16 cellular contexts compared by ENCODE assay signal in the genomic region with DNA sequence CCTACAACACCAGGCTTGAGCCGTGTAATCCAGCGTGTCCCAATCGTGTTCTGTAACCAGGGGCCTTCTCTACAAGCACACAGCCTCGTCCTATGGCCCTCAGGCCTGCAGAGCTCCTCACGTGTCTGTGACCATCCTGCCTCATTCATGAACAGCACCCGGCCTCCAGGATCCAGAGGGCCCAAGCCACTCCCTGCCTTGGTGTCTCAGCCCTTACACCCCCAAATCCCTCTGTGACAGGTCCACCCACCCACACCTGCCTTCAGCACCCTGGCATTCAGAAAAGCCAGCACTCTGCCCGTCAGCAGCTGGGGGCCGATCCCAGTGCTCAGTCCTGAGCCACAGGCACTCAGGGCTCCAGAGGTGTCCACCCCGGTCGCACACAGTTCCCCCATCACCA. TPM values are rescaled to one million over a fixed set of nuclear protein-coding genes. Genes with fewer than 3 reads are reported as not detected.
DNase-seq lines count a peak whose midpoint lies in the region; ATAC-seq and TF ChIP-seq lines count a peak whose summit lies in the region.
"Had no signal": no experiment of that assay in that cellular context is flagged by ENCODE, and none has a peak within 500 bp of the region (broad histone marks: within the 10 kb centered on the region; RNA-seq: fewer than 3 reads in every experiment).

No MANE protein-coding gene starts in this region.

- H3K4me1 ChIP-seq in spleen = no peaks in the 10 kb centered on the region
- no peaks in the 10 kb centered on the region for H3K4me1 ChIP-seq in sigmoid colon
- H3K4me1 ChIP-seq: BE2C had no signal

- H3K4me3 ChIP-seq in spleen (no peak overlapping the region), sigmoid colon (no peak overlapping the region)
- H3K4me3 ChIP-seq: GM23338 had no signal

- no peaks in the 10 kb centered on the region for H3K9me3 Mint-ChIP-seq in activated naive CD4-positive, alpha-beta T cell treated with anti-CD3 and anti-CD28 coated beads, Interleukin-2, amount 10 ng/mL, durations not matched to agents 7 days and 5 days
- H3K9me3 Mint-ChIP-seq: CD4-positive, CD25-positive, alpha-beta regulatory T cell; GM23338 had no signal

- H3K27ac ChIP-seq in spleen (no peak overlapping the region), sigmoid colon (no peak overlapping the region)
- H3K27ac ChIP-seq: HL-60 had no signal

- H3K27ac Mint-ChIP-seq in activated naive CD4-positive, alpha-beta T cell treated with anti-CD3 and anti-CD28 coated beads, Interleukin-2, amount 10 ng/mL, durations not matched to agents 7 days and 5 days = peak overlapping the region; percentile 58
- H3K27ac Mint-ChIP-seq in T-helper 17 cell = peak overlapping the region; percentile 53
- H3K27ac Mint-ChIP-seq: CD4-positive, CD25-positive, alpha-beta regulatory T cell; GM23338 had no signal

- H3K4me1 Mint-ChIP-seq in activated naive CD4-positive, alpha-beta T cell treated with anti-CD3 and anti-CD28 coated beads, Interleukin-2, amount 10 ng/mL, durations not matched to agents 7 days and 5 days = peaks cover 5% of the 10 kb centered on the region
- peaks cover 5% of the 10 kb centered on the region for H3K4me1 Mint-ChIP-seq in T-helper 17 cell
- H3K4me1 Mint-ChIP-seq: GM23338 had no signal

- TF ChIP-seq CTCF in spleen (IDR thresholded peaks at IDR 0.05 in 8 of 11, conservative IDR thresholded peaks at IDR 0.05 in 3 of 11) (no peak), sigmoid colon (IDR thresholded peaks at IDR 0.05) (no peak)

- peaks cover 33% of the 10 kb centered on the region for H3K36me3 Mint-ChIP-seq in activated naive CD4-positive, alpha-beta T cell treated with anti-CD3 and anti-CD28 coated beads, Interleukin-2, amount 10 ng/mL, durations not matched to agents 7 days and 5 days
- H3K36me3 Mint-ChIP-seq in T-helper 17 cell (ENCODE audit: low read depth) = peaks cover 6% of the 10 kb centered on the region

- no peaks in the 10 kb centered on the region for H3K27me3 Mint-ChIP-seq in activated naive CD4-positive, alpha-beta T cell treated with anti-CD3 and anti-CD28 coated beads, Interleukin-2, amount 10 ng/mL, durations not matched to agents 7 days and 5 days
- no peaks in the 10 kb centered on the region for H3K27me3 Mint-ChIP-seq in T-helper 17 cell
- H3K27me3 Mint-ChIP-seq: CD4-positive, CD25-positive, alpha-beta regulatory T cell had no signal

- DNase-seq in activated naive CD4-positive, alpha-beta T cell treated with anti-CD3 and anti-CD28 coated beads, Interleukin-2, amount 10 ng/mL, durations not matched to agents 7 days and 5 days = no peak
- DNase-seq in activated naive CD4-positive, alpha-beta T cell (lab: John Stamatoyannopoulos, UW) = no peak
- DNase-seq in T-helper 17 cell (no peak), spleen (peak; percentile 56), sigmoid colon (no peak)
- DNase-seq: ACHN; BE2C; C1 segment of cervical spinal cord; CD4-positive, CD25-positive, alpha-beta regulatory T cell; DMS79 treated with DMSO at 0.1 percent for 48 hours; GF-D8; HCEC 1CT had no signal

- CTCF ChIA-PET in activated naive CD4-positive, alpha-beta T cell treated with anti-CD3 and anti-CD28 coated beads, Interleukin-2, amount 10 ng/mL, durations not matched to agents 7 days and 5 days (lab: Charles Lee) = no interaction called here

- no peak for TF ChIP-seq EP300 in sigmoid colon (IDR thresholded peaks at IDR 0.05)

- peaks cover 0 to 100% (median 95%) of the 10 kb centered on the region in 6 donors for H3K36me3 ChIP-seq in spleen
- peaks cover 46 to 97% (median 70%) of the 10 kb centered on the region in 4 donors for H3K36me3 ChIP-seq in sigmoid colon

- H3K9me3 ChIP-seq in T-helper 17 cell (ENCODE audit: control insufficient read depth, low read length, poor library complexity, severe bottlenecking) (no peaks in the 10 kb centered on the region), spleen (no peaks in the 10 kb centered on the region), sigmoid colon (no peaks in the 10 kb centered on the region)
- H3K9me3 ChIP-seq: BE2C had no signal

- intact Hi-C loops in spleen (cut with DNase I; ENCODE audit: low total_unique reads) = no loop called here
- intact Hi-C loops in sigmoid colon (cut with DNase I) = no loop called here

- H3K4me3 Mint-ChIP-seq in activated naive CD4-positive, alpha-beta T cell treated with anti-CD3 and anti-CD28 coated beads, Interleukin-2, amount 10 ng/mL, durations not matched to agents 7 days and 5 days = no peak overlapping the region
- no peak overlapping the region for H3K4me3 Mint-ChIP-seq in T-helper 17 cell
- H3K4me3 Mint-ChIP-seq: GM23338 had no signal

- TF ChIP-seq POLR2A in spleen (IDR thresholded peaks at IDR 0.05) = no peak
- no peak for TF ChIP-seq POLR2A in sigmoid colon (IDR thresholded peaks at IDR 0.05)

- ATAC-seq in T-helper 17 cell (no peak), HG03108 (IDR thresholded peaks at IDR 0.05; ENCODE audit: unreplicated experiment) (no peak)
- ATAC-seq: GM23338 had no signal

- 91 to 97% (median 93%) methylated on average over 6 to 10 of the region's 10 CpGs for WGBS in spleen, 5 donors
- WGBS in sigmoid colon, 2 donors = 95 to 98% methylated on average over 10 of the region's 10 CpGs

- H3K27me3 ChIP-seq in spleen (replicated peaks in 1 of 7) (no peaks in the 10 kb centered on the region), sigmoid colon (no peaks in the 10 kb centered on the region)
- H3K27me3 ChIP-seq: BE2C had no signal

RNA-seq across cellular contexts. Expression of a gene that starts 5.8 kb away (rescaled TPM):
- total RNA-seq in T-helper 17 cell (under 1 TPM; 0.20 to 0.29 TPM), spleen (not detected), sigmoid colon (not detected)
- polyA plus RNA-seq in spleen (under 1 TPM in 2 of 3 donors, not detected in 1; 0.03 to 0.06 TPM), sigmoid colon (under 1 TPM in 1 of 3 donors, not detected in 2; 0.12 TPM)
- total RNA-seq: CD4-positive, CD25-positive, alpha-beta regulatory T cell; GM23338; HT1080 had no signal
- polyA plus RNA-seq: CD4-positive, CD25-positive, alpha-beta regulatory T cell; GM23338 had no signal

RNA-seq across cellular contexts. Expression of a gene that starts 7.5 kb away (rescaled TPM):
- 10 to 100 TPM; 34.7 to 46.5 TPM for total RNA-seq in T-helper 17 cell
- 10 to 100 TPM; 13.4 to 21.3 (median 16.4) TPM for total RNA-seq in spleen
- 10 to 100 TPM; 13.2 to 17.3 (median 16.9) TPM for polyA plus RNA-seq in spleen
- total RNA-seq in sigmoid colon = 10 to 100 TPM; 12.9 to 15.5 (median 14.0) TPM
- polyA plus RNA-seq in sigmoid colon = 10 to 100 TPM in 1 of 3 donors, 1 to 10 TPM in 2; 7.2 to 12.9 (median 7.4) TPM

RNA-seq across cellular contexts. Expression of a gene that starts 13.2 kb away (rescaled TPM):
- total RNA-seq in T-helper 17 cell (not detected), spleen (not detected), sigmoid colon (not detected)
- polyA plus RNA-seq in spleen (not detected), sigmoid colon (not detected)
- total RNA-seq: CD4-positive, CD25-positive, alpha-beta regulatory T cell; GM23338; HT1080 had no signal
- polyA plus RNA-seq: CD4-positive, CD25-positive, alpha-beta regulatory T cell; GM23338 had no signal

RNA-seq across cellular contexts. Expression of a gene that starts 14.7 kb away (rescaled TPM):
- 10 to 100 TPM; 37.7 TPM for total RNA-seq in T-helper 17 cell
- total RNA-seq in spleen = 10 to 100 TPM; 40.4 to 60.7 (median 51.3) TPM
- 10 to 100 TPM in 2 of 3 donors, 1 to 10 TPM in 1; 9.5 to 26.0 (median 11.8) TPM for polyA plus RNA-seq in spleen
- total RNA-seq in sigmoid colon = 10 to 100 TPM; 25.5 to 36.8 (median 32.7) TPM
- polyA plus RNA-seq in sigmoid colon = 10 to 100 TPM in 2 of 3 donors, 1 to 10 TPM in 1; 7.2 to 68.7 (median 11.8) TPM

RNA-seq across cellular contexts. Expression of a gene that starts 41.6 kb away (rescaled TPM):
- total RNA-seq in T-helper 17 cell (10 to 100 TPM; 18.4 to 21.3 TPM), spleen (10 to 100 TPM; 32.5 to 47.5 (median 36.0) TPM), sigmoid colon (10 to 100 TPM; 28.2 to 45.3 (median 33.4) TPM)
- polyA plus RNA-seq in spleen (10 to 100 TPM; 23.5 to 59.7 (median 26.1) TPM), sigmoid colon (100 to 1,000 TPM in 2 of 3 donors, 10 to 100 TPM in 1; 72.1 to 146 (median 119) TPM)
